9 cellular contexts compared by ENCODE assay signal in the genomic region with DNA sequence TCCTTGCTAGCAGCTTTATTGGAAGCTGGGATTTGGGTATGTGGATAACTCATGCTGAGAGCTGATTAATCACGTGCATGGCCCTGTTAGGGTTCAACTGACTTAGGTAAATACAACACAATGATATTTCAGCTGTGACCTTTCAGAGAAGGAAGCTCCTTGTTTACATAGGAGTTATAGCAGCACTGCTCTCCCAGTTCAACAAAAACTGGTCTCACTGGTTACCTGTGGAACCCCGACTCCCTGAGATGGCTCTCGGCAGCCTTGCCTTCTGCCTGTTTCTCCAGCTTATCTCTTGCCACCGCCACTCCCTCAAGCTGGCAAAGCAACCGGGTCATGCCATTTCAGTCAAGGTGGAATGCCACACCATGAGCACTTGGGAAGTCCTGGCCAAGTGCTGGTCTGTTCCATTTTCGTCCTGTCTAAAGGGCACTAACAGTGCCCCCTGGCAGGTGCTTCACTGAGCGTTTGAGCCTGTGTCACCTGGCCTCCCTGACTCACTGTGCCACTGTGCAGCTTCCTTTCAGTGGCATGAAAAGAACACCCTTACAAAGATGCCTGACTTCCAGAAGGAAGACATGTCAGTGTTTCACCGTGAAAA. TPM values are rescaled to one million over a fixed set of nuclear protein-coding genes. Genes with fewer than 3 reads are reported as not detected.
DNase-seq lines count a peak whose midpoint lies in the region; ATAC-seq and TF ChIP-seq lines count a peak whose summit lies in the region.
"Had no signal": no experiment of that assay in that cellular context is flagged by ENCODE, and none has a peak within 500 bp of the region (broad histone marks: within the 10 kb centered on the region; RNA-seq: fewer than 3 reads in every experiment).

No MANE protein-coding gene starts in this region.

- ATAC-seq in heart left ventricle (peak; percentile 86 to 91 (median 90)), GM18520 (IDR thresholded peaks at IDR 0.05; ENCODE audit: unreplicated experiment) (no peak), HG02840 (IDR thresholded peaks at IDR 0.05; ENCODE audit: low FRiP score, unreplicated experiment) (no peak)

- no peaks in the 10 kb centered on the region for H3K9me2 ChIP-seq in OCI-LY1 (ENCODE audit: low read depth, low read length)

- peak; percentile 34; the same call in 1 of the 2 replicates for TF ChIP-seq CTCF in OCI-LY1 (IDR thresholded peaks at IDR 0.05; ENCODE audit: low read length)
- peak in 6 of 12 donors; percentile 17 to 38 (median 28) for TF ChIP-seq CTCF in heart left ventricle (IDR thresholded peaks at IDR 0.05)
- TF ChIP-seq CTCF in spleen (IDR thresholded peaks at IDR 0.05 in 8 of 11, conservative IDR thresholded peaks at IDR 0.05 in 3 of 11): no peak
- no peak for TF ChIP-seq CTCF in ovary (IDR thresholded peaks at IDR 0.05)

- intact Hi-C loops in heart left ventricle (cut with DNase I) (loop anchor here in 2 of 10 donors (1.0 to 5.0 kb wide), 2 partner anchors 32 to 36 kb away; a partner anchor contains a TSS), spleen (cut with DNase I; ENCODE audit: low total_unique reads) (no loop called here), ovary (cut with DNase I) (no loop called here)

- H3K9me3 ChIP-seq in OCI-LY1 (ENCODE audit: low read length) (no peaks in the 10 kb centered on the region), heart left ventricle (no peaks in the 10 kb centered on the region), spleen (no peaks in the 10 kb centered on the region), ovary (no peaks in the 10 kb centered on the region)

- no peaks in the 10 kb centered on the region for H3K27me3 ChIP-seq in OCI-LY1 (ENCODE audit: insufficient read depth, low read length)
- H3K27me3 ChIP-seq in heart left ventricle: no peaks in the 10 kb centered on the region
- H3K27me3 ChIP-seq in spleen (replicated peaks in 1 of 7): no peaks in the 10 kb centered on the region
- no peaks in the 10 kb centered on the region for H3K27me3 ChIP-seq in ovary
- H3K27me3 ChIP-seq: neural progenitor cell had no signal

- no peaks in the 10 kb centered on the region for H4K20me1 ChIP-seq in OCI-LY1 (ENCODE audit: insufficient read depth, low read length)

- H3K79me2 ChIP-seq in OCI-LY1 (ENCODE audit: insufficient read depth, low read length): no peaks in the 10 kb centered on the region

- peaks cover 8% of the 10 kb centered on the region for H3K4me1 ChIP-seq in OCI-LY1 (ENCODE audit: insufficient read depth, low read length, severe bottlenecking)
- H3K4me1 ChIP-seq in heart left ventricle: peaks cover 0 to 29% (median 16%) of the 10 kb centered on the region in 12 donors
- H3K4me1 ChIP-seq in spleen: peaks cover 8 to 57% (median 17%) of the 10 kb centered on the region in 6 donors
- no peaks in the 10 kb centered on the region for H3K4me1 ChIP-seq in ovary (ENCODE audit: insufficient read depth)
- H3K4me1 ChIP-seq: neural progenitor cell had no signal

- H3K4me3 ChIP-seq in OCI-LY1 (ENCODE audit: low read depth, low read length, poor library complexity, severe bottlenecking) (no peak overlapping the region), heart left ventricle (peak overlapping the region in 1 of 12 donors; percentile 13), spleen (no peak overlapping the region), ovary (no peak overlapping the region)
- H3K4me3 ChIP-seq: neural progenitor cell had no signal

- H3K27ac ChIP-seq in OCI-LY1 (ENCODE audit: low read depth, low read length, poor library complexity, severe bottlenecking): no peak overlapping the region
- H3K27ac ChIP-seq in heart left ventricle: peak overlapping the region in 11 of 12 donors; percentile 32 to 80 (median 68)
- H3K27ac ChIP-seq in spleen: peak overlapping the region in 1 of 8 donors; percentile 40
- no peak overlapping the region for H3K27ac ChIP-seq in ovary
- H3K27ac ChIP-seq: neural progenitor cell had no signal

- peak; percentile 16 for DNase-seq in HuH-7.5 (ENCODE audit: low spot score)
- DNase-seq in heart left ventricle: peak; percentile 69 to 88 (median 70)
- DNase-seq in spleen: peak; percentile 40
- DNase-seq in ovary: no peak
- DNase-seq: KBM-7 had no signal

- no peak overlapping the region for H3K9ac ChIP-seq in OCI-LY1 (ENCODE audit: low read length)
- H3K9ac ChIP-seq: neural progenitor cell had no signal

- no peak overlapping the region for H3K4me2 ChIP-seq in OCI-LY1 (ENCODE audit: low read length)
- H3K4me2 ChIP-seq: neural progenitor cell had no signal

- H3F3A ChIP-seq in OCI-LY1 (ENCODE audit: insufficient read depth, low read length): 0 out of 2 replicates have a peak, but pooled peaks cover 3% of the 10 kb centered on the region

- 26 to 52% (median 46%) methylated on average over 8 of the region's 8 CpGs for WGBS in heart left ventricle, 4 donors
- 73 to 80% (median 78%) methylated on average over 8 of the region's 8 CpGs for WGBS in spleen, 5 donors
- 65 to 69% (median 66%) methylated on average over 8 of the region's 8 CpGs for WGBS in ovary, 3 donors

- no peak for TF ChIP-seq POLR2A in heart left ventricle (IDR thresholded peaks at IDR 0.05)
- TF ChIP-seq POLR2A in spleen (IDR thresholded peaks at IDR 0.05): no peak
- TF ChIP-seq POLR2A in ovary (IDR thresholded peaks at IDR 0.05): no peak

- no peak for TF ChIP-seq EP300 in ovary (IDR thresholded peaks at IDR 0.05)

- no peak overlapping the region for H2AFZ ChIP-seq in OCI-LY1 (ENCODE audit: low read length)
- H2AFZ ChIP-seq: neural progenitor cell had no signal

- H3K36me3 ChIP-seq in OCI-LY1 (ENCODE audit: insufficient read depth, low read length): no peaks in the 10 kb centered on the region
- peaks cover 0 to 9% (median 0%) of the 10 kb centered on the region in 9 donors for H3K36me3 ChIP-seq in heart left ventricle
- H3K36me3 ChIP-seq in spleen: peaks cover 0 to 33% (median 0%) of the 10 kb centered on the region in 6 donors
- H3K36me3 ChIP-seq in ovary: no peaks in the 10 kb centered on the region
- H3K36me3 ChIP-seq: neural progenitor cell had no signal

RNA-seq across cellular contexts. Expression of a gene that starts 31.6 kb away (rescaled TPM):
- total RNA-seq in heart left ventricle: 10 to 100 TPM; 10.6 to 26.5 (median 15.5) TPM
- 1 to 10 TPM; 5.1 to 6.1 TPM for polyA plus RNA-seq in heart left ventricle
- total RNA-seq in spleen: 10 to 100 TPM; 20.8 to 29.2 (median 23.3) TPM
- polyA plus RNA-seq in spleen: 1 to 10 TPM; 2.9 to 4.9 (median 3.1) TPM
- total RNA-seq in ovary: 10 to 100 TPM in 3 of 7 donors, 1 to 10 TPM in 4; 4.5 to 12.5 (median 9.6) TPM
- 1 to 10 TPM; 2.3 to 4.1 TPM for polyA plus RNA-seq in ovary

RNA-seq across cellular contexts. Expression of a gene that starts 53.3 kb away (rescaled TPM):
- total RNA-seq in heart left ventricle (1 to 10 TPM; 1.4 to 5.5 (median 2.9) TPM), spleen (1 to 10 TPM; 1.4 to 3.4 (median 2.9) TPM), ovary (10 to 100 TPM in 3 of 7 donors, 1 to 10 TPM in 4; 3.5 to 16.9 (median 10.0) TPM)
- polyA plus RNA-seq in heart left ventricle (1 to 10 TPM; 2.7 to 4.2 TPM), spleen (1 to 10 TPM; 1.7 to 4.5 (median 4.0) TPM), ovary (10 to 100 TPM; 16.3 to 22.6 TPM)

Comparison
In these comparisons a context has a peak if more than half of its experiments do, and no peak if none do; other contexts are left out.
1. DNase-seq: peak in HuH-7.5 (single experiment), heart left ventricle (5 of 5) and spleen (single experiment); none in ovary (0 of 5).
2. H3K27ac ChIP-seq: peak in heart left ventricle (11 of 12); none in OCI-LY1 (single experiment) and ovary (0 of 2).
3. ATAC-seq: peak in heart left ventricle (4 of 4); none in GM18520 (single experiment) and HG02840 (single experiment).